In the genomic region with DNA sequence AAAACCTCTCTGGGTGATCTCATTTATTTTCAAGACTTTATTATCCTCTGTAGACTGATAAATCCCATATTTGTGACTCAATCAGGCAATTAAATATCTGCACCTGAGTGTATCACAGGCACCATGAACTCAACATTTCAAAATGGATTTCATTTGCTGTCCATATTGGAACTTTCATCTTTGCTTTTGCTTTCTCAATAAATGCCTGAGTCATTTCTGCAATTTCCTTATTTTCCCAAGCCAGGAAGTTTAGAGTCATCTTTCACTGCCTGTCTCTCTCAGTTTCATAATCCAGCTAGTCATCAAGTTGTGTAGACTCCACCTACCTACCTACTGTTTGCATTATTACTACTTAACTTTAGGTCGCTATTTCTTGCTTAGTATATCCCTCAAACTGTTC, we compare ENCODE assay signal across 10 cellular contexts.
DNase-seq lines count a peak whose midpoint lies in the region; ATAC-seq, FAIRE-seq and TF ChIP-seq lines count a peak whose summit lies in the region.
"Had no signal": no experiment of that assay in that cellular context is flagged by ENCODE, and none has a peak within 500 bp of the region (broad histone marks: within the 10 kb centered on the region; RNA-seq: fewer than 3 reads in every experiment).

No MANE protein-coding gene starts in this region.

- POLR2A ChIA-PET in PC-3 (lab: Charles Lee; ENCODE audit: unreplicated experiment) = no interaction called here

- peak overlapping the region; percentile 50 for H3K4me2 ChIP-seq in PC-3 (ENCODE audit: low read length)
- peak overlapping the region; percentile 42 for H3K4me2 ChIP-seq in skeletal muscle satellite cell (ENCODE audit: low read length)

- H2AFZ ChIP-seq in PC-3 (ENCODE audit: low read length) = peak overlapping the region; percentile 63

- H3K79me2 ChIP-seq in PC-3 (ENCODE audit: low read length) = no peaks in the 10 kb centered on the region

- no peaks in the 10 kb centered on the region for H3K9me3 ChIP-seq in PC-3 (ENCODE audit: low read length)
- H3K9me3 ChIP-seq in skeletal muscle satellite cell (replicated peaks; ENCODE audit: low read length) = no peaks in the 10 kb centered on the region

- CTCF ChIA-PET in PC-3 (lab: Charles Lee) = no interaction called here
- CTCF ChIA-PET in activated naive CD4-positive, alpha-beta T cell treated with anti-CD3 and anti-CD28 coated beads, Interleukin-2, amount 10 ng/mL, durations not matched to agents 7 days and 5 days (lab: Charles Lee) = no interaction called here

- H3K4me3 ChIP-seq in PC-3 (ENCODE audit: low read length) (0 out of 2 replicates have a peak overlapping the region, but pooled peaks have one; percentile 17), skeletal muscle satellite cell (ENCODE audit: low read length) (no peak overlapping the region)

- H3K4me1 ChIP-seq in PC-3 (ENCODE audit: insufficient read depth, low read length) (peaks cover 29% of the 10 kb centered on the region), skeletal muscle satellite cell (ENCODE audit: control insufficient read depth, insufficient read depth, low read length) (peaks cover 14% of the 10 kb centered on the region)

- H3K36me3 ChIP-seq in PC-3 (ENCODE audit: low read depth, low read length) (no peaks in the 10 kb centered on the region), skeletal muscle satellite cell (ENCODE audit: insufficient read depth, low read length) (no peaks in the 10 kb centered on the region)

- peak overlapping the region; percentile 91 for H3K27ac ChIP-seq in PC-3 (ENCODE audit: low read length)

- intact Hi-C loops in PC-3 (cut with micrococcal nuclease) = loop anchor here (5.0 to 10.0 kb wide), 2 partner anchors 62 to 545 kb away; a partner anchor contains a TSS

- FAIRE-seq in GM18507 (lab: Jason Lieb, UNC) = peak; percentile 9

- BruUV-seq in PC-3 (replicated peaks; lab: Mats Ljungman, UMichigan) = no TSS peak

- peak overlapping the region; percentile 21 for H3K9ac ChIP-seq in PC-3 (ENCODE audit: low read length)
- no peak overlapping the region for H3K9ac ChIP-seq in skeletal muscle satellite cell (ENCODE audit: low read depth, low read length)

- ATAC-seq in PC-3 (peak; percentile 97), GM18858 (IDR thresholded peaks at IDR 0.05; ENCODE audit: unreplicated experiment) (no peak)

- H3K36me3 Mint-ChIP-seq in activated naive CD4-positive, alpha-beta T cell treated with anti-CD3 and anti-CD28 coated beads, Interleukin-2, amount 10 ng/mL, durations not matched to agents 7 days and 5 days = no peaks in the 10 kb centered on the region

- H3K27ac Mint-ChIP-seq in activated naive CD4-positive, alpha-beta T cell treated with anti-CD3 and anti-CD28 coated beads, Interleukin-2, amount 10 ng/mL, durations not matched to agents 7 days and 5 days = no peak overlapping the region

- H3K9me3 Mint-ChIP-seq in activated naive CD4-positive, alpha-beta T cell treated with anti-CD3 and anti-CD28 coated beads, Interleukin-2, amount 10 ng/mL, durations not matched to agents 7 days and 5 days = peaks cover 1% of the 10 kb centered on the region

- no peak for TF ChIP-seq CTCF in PC-3 (conservative IDR thresholded peaks at IDR 0.05; ENCODE audit: low read depth, low read length)

- H3K27me3 ChIP-seq in PC-3 (ENCODE audit: low read length) (no peaks in the 10 kb centered on the region), skeletal muscle satellite cell (ENCODE audit: control insufficient read depth, insufficient read depth, low read length) (no peaks in the 10 kb centered on the region)

- H3K27me3 Mint-ChIP-seq in activated naive CD4-positive, alpha-beta T cell treated with anti-CD3 and anti-CD28 coated beads, Interleukin-2, amount 10 ng/mL, durations not matched to agents 7 days and 5 days = peaks cover 4% of the 10 kb centered on the region

- H4K20me1 ChIP-seq in PC-3 (ENCODE audit: low read length) = no peaks in the 10 kb centered on the region

- H3K4me3 Mint-ChIP-seq in activated naive CD4-positive, alpha-beta T cell treated with anti-CD3 and anti-CD28 coated beads, Interleukin-2, amount 10 ng/mL, durations not matched to agents 7 days and 5 days = no peak overlapping the region

- peaks cover 5% of the 10 kb centered on the region for H3K4me1 Mint-ChIP-seq in activated naive CD4-positive, alpha-beta T cell treated with anti-CD3 and anti-CD28 coated beads, Interleukin-2, amount 10 ng/mL, durations not matched to agents 7 days and 5 days

- H3F3A ChIP-seq in PC-3 (ENCODE audit: low read length, unreplicated experiment) = no peaks in the 10 kb centered on the region

- no peaks in the 10 kb centered on the region for H3K9me2 ChIP-seq in PC-3 (replicated peaks; ENCODE audit: low read length)

- DNase-seq in GM18507 (ENCODE audit: extremely low spot score, insufficient read length, low read depth) (no peak), PC-3 (peak; percentile 91), fibroblast of peridontal ligament (ENCODE audit: extremely low read depth) (peak; percentile 73), DMS79 treated with DMSO at 0.1 percent for 48 hours (lab: John Stamatoyannopoulos, UW) (no peak), NCI-H2171 treated with DMSO at 0.1 percent for 48 hours (lab: John Stamatoyannopoulos, UW) (no peak)
- no peak for DNase-seq in activated naive CD4-positive, alpha-beta T cell treated with anti-CD3 and anti-CD28 coated beads, Interleukin-2, amount 10 ng/mL, durations not matched to agents 7 days and 5 days
- DNase-seq: GOT3, SHP77 had no signal

Comparison
In these comparisons a context has a peak if more than half of its experiments do, and no peak if none do; other contexts are left out.
1. DNase-seq: peak in PC-3 (single experiment) and fibroblast of peridontal ligament (single experiment); none in GM18507 (single experiment), DMS79 treated with DMSO at 0.1 percent for 48 hours (single experiment), activated naive CD4-positive, alpha-beta T cell treated with anti-CD3 and anti-CD28 coated beads, Interleukin-2, amount 10 ng/mL, durations not matched to agents 7 days and 5 days (single experiment) and NCI-H2171 treated with DMSO at 0.1 percent for 48 hours (single experiment).